12 cellular contexts compared by ENCODE assay signal in genomic region chr11:104876838-104877500, GRCh38. TPM values are rescaled to one million over a fixed set of nuclear protein-coding genes. Genes with fewer than 3 reads are reported as not detected.
DNase-seq lines count a peak whose midpoint lies in the region; ATAC-seq and TF ChIP-seq lines count a peak whose summit lies in the region.
"Had no signal": no experiment of that assay in that cellular context is flagged by ENCODE, and none has a peak within 500 bp of the region (broad histone marks: within the 10 kb centered on the region; RNA-seq: fewer than 3 reads in every experiment).

No MANE protein-coding gene starts in this region.

- H3K4me1 Mint-ChIP-seq in naive thymus-derived CD8-positive, alpha-beta T cell = peaks cover 23 to 53% (median 39%) of the 10 kb centered on the region in 4 donors
- H3K4me1 Mint-ChIP-seq in chondrocyte (ENCODE audit: low read depth) = no peaks in the 10 kb centered on the region

- POLR2A ChIA-PET in naive thymus-derived CD8-positive, alpha-beta T cell (lab: Charles Lee) = no interaction called here

- peak overlapping the region; percentile 61 to 86 (median 78) for H3K4me3 Mint-ChIP-seq in naive thymus-derived CD8-positive, alpha-beta T cell
- H3K4me3 Mint-ChIP-seq in chondrocyte (ENCODE audit: unreplicated experiment) = no peak overlapping the region

- H3K4me2 ChIP-seq in MM.1S (ENCODE audit: low read depth, low read length) = peak overlapping the region; percentile 77

- peaks cover 17% of the 10 kb centered on the region for H3F3A ChIP-seq in MM.1S (ENCODE audit: insufficient read depth, low read length)

- no peaks in the 10 kb centered on the region for H3K9me2 ChIP-seq in MM.1S (replicated peaks; ENCODE audit: insufficient read depth, low read length)

- peaks cover 32% of the 10 kb centered on the region for H3K4me1 ChIP-seq in MM.1S (ENCODE audit: low read length)

- TF ChIP-seq CTCF in MM.1S (IDR thresholded peaks at IDR 0.05; ENCODE audit: low read length) (no peak), chondrocyte (IDR thresholded peaks at IDR 0.05) (no peak)

- ATAC-seq in GM21447 (IDR thresholded peaks at IDR 0.05; ENCODE audit: unreplicated experiment) (peak; percentile 53), HG02884 (IDR thresholded peaks at IDR 0.05; ENCODE audit: unreplicated experiment) (no peak)
- ATAC-seq in naive thymus-derived CD8-positive, alpha-beta T cell = peak; percentile 70 to 83

- H3K27me3 Mint-ChIP-seq in naive thymus-derived CD8-positive, alpha-beta T cell = no peaks in the 10 kb centered on the region
- H3K27me3 Mint-ChIP-seq in chondrocyte (ENCODE audit: low read depth) = peaks cover 6% of the 10 kb centered on the region

- H2AFZ ChIP-seq in MM.1S (ENCODE audit: low read length) = peak overlapping the region; percentile 50

- DNase-seq in NCI-H526 (lab: John Stamatoyannopoulos, UW) (peak; percentile 26 to 32), NCI-H526 treated with DMSO at 0.1 percent for 48 hours (lab: John Stamatoyannopoulos, UW) (no peak), MM.1S (peak; percentile 64), superior temporal gyrus (ENCODE audit: extremely low spot score) (no peak), chondrocyte (ENCODE audit: low spot score) (no peak)
- DNase-seq in naive thymus-derived CD8-positive, alpha-beta T cell = peak in 3 of 10 donors; percentile 21 to 32 (median 24)
- DNase-seq: 8988T, amygdala, NCI-H2029 treated with DMSO at 0.1 percent for 48 hours had no signal

- H3K36me3 Mint-ChIP-seq in naive thymus-derived CD8-positive, alpha-beta T cell = no peaks in the 10 kb centered on the region
- no peaks in the 10 kb centered on the region for H3K36me3 Mint-ChIP-seq in chondrocyte (ENCODE audit: low read depth)

- no peaks in the 10 kb centered on the region for H4K20me1 ChIP-seq in MM.1S (ENCODE audit: insufficient read depth, low read length)

- no peaks in the 10 kb centered on the region for H3K36me3 ChIP-seq in MM.1S (replicated peaks; ENCODE audit: insufficient read depth, low read length)

- H3K27ac ChIP-seq in MM.1S (ENCODE audit: low read length) = peak overlapping the region; percentile 74

- H3K27me3 ChIP-seq in MM.1S (replicated peaks; ENCODE audit: insufficient read depth, low read length) = no peaks in the 10 kb centered on the region

- no peaks in the 10 kb centered on the region for H3K9me3 ChIP-seq in MM.1S (replicated peaks; ENCODE audit: insufficient read depth, low read length)

- H3K27ac Mint-ChIP-seq in naive thymus-derived CD8-positive, alpha-beta T cell = peak overlapping the region; percentile 60 to 94 (median 88)
- H3K27ac Mint-ChIP-seq in chondrocyte (ENCODE audit: unreplicated experiment) = no peak overlapping the region

- H3K79me2 ChIP-seq in MM.1S (ENCODE audit: low read length) = no peaks in the 10 kb centered on the region

- peak overlapping the region; percentile 17; the same call in 1 of the 2 replicates for H3K9ac ChIP-seq in MM.1S (ENCODE audit: low read length)

- peaks cover 0 to 5% (median 0%) of the 10 kb centered on the region in 9 donors for H3K9me3 Mint-ChIP-seq in naive thymus-derived CD8-positive, alpha-beta T cell
- H3K9me3 Mint-ChIP-seq in chondrocyte (ENCODE audit: low read depth) = no peaks in the 10 kb centered on the region

- peak overlapping the region; percentile 24; the same call in 1 of the 2 replicates for H3K4me3 ChIP-seq in MM.1S (ENCODE audit: low read length)

RNA-seq across cellular contexts. Expression of gene CASP12, which starts 21.3 kb away (rescaled TPM):
- total RNA-seq in naive thymus-derived CD8-positive, alpha-beta T cell = not detected
- polyA plus RNA-seq in naive thymus-derived CD8-positive, alpha-beta T cell = not detected
- total RNA-seq in chondrocyte = not detected in 3 replicates
- total RNA-seq: epithelial cell of proximal tubule had no signal

Comparison
In these comparisons a context has a peak if more than half of its experiments do, and no peak if none do; other contexts are left out.
1. DNase-seq: peak in NCI-H526 (2 of 2) and MM.1S (single experiment); none in NCI-H526 treated with DMSO at 0.1 percent for 48 hours (single experiment), superior temporal gyrus (single experiment) and chondrocyte (single experiment).